ENCODE assay signal across 24 cellular contexts in genomic region chr9:131784882-131785281, GRCh38.
"Had no signal": no experiment of that assay in that cellular context is flagged by ENCODE, and none has a peak within 500 bp of the region (broad histone marks: within the 10 kb centered on the region; RNA-seq: fewer than 3 reads in every experiment).

No MANE protein-coding gene starts in this region.

- H3K9me3 ChIP-seq: suprapubic skin, testis, thoracic aorta, thyroid gland, transverse colon, upper lobe of right lung, uterus, vagina had no signal

- H3K27me3 ChIP-seq: testis, thyroid gland, upper lobe of left lung, uterus, vagina had no signal

- DNase-seq: stimulated activated CD4-positive, alpha-beta T cell treated with anti-CD3 and anti-CD28 coated beads, Interleukin-2, amount 100 ng/mL, for 48 hours; stimulated activated CD4-positive, alpha-beta T cell treated with anti-CD3 and anti-CD28 coated beads, Interleukin-4, amount 100 ng/mL, for 1 hour; stimulated activated CD4-positive, alpha-beta T cell treated with anti-CD3 and anti-CD28 coated beads, Interleukin-4, amount 100 ng/mL, for 24 hours; stimulated activated CD4-positive, alpha-beta T cell treated with anti-CD3 and anti-CD28 coated beads, Interleukin-4, amount 100 ng/mL, for 4 hours; stimulated activated CD8-positive, alpha-beta memory T cell treated with anti-CD3 and anti-CD28 coated beads, Interleukin-4, amount 100 ng/mL, for 48 hours; stimulated activated naive B cell treated with anti-CD40 and anti-IgM and Interleukin-4, amounts not matched to agents 10 μg/mL and 1 μg/mL and 100 μg/mL, for 72 hours; stimulated activated naive CD4-positive, alpha-beta T cell; stimulated activated naive CD4-positive, alpha-beta T cell treated with Interleukin-2 at 50 U/mL for 16 hours; stimulated activated naive CD8-positive, alpha-beta T cell treated with anti-CD3 and anti-CD28 coated beads, Interleukin-15, amount 100 ng/mL, for 72 hours; stimulated activated naive CD8-positive, alpha-beta T cell treated with anti-CD3 and anti-CD28 coated beads, Interleukin-15, Interleukin-2, amounts not matched to agents 100 U/mL and 50 U/mL, for 24 hours; stomach; substantia nigra; testis; thyroid gland; tibial artery; transverse colon; trophoblast cell; upper lobe of left lung; upper lobe of right lung; uterus had no signal

- H3K27ac ChIP-seq: stomach, suprapubic skin, testis, thoracic aorta, thyroid gland, tibial artery, tibial nerve, transverse colon, upper lobe of left lung, upper lobe of right lung, uterus, vagina had no signal

- H3K36me3 ChIP-seq: stomach, suprapubic skin, thoracic aorta, thyroid gland, tibial artery, tibial nerve, transverse colon, upper lobe of left lung, upper lobe of right lung, uterus, vagina had no signal

- H3K4me3 ChIP-seq: stomach, suprapubic skin, testis, thoracic aorta, thyroid gland, tibial artery, tibial nerve, transverse colon, upper lobe of left lung, upper lobe of right lung, uterus, vagina had no signal
